In genomic region chr3:20511863-20512262, GRCh38 we compare ENCODE assay signal across 8 cellular contexts.
DNase-seq lines count a peak whose midpoint lies in the region; ATAC-seq and TF ChIP-seq lines count a peak whose summit lies in the region.

No MANE protein-coding gene starts in this region.

- peak; percentile 60 for ATAC-seq in activated naive CD8-positive, alpha-beta T cell treated with anti-CD3 and anti-CD28 coated beads, Interleukin-2, amount 10 ng/mL, durations not matched to agents 7 days and 5 days (ENCODE audit: low read depth)
- ATAC-seq in activated naive CD8-positive, alpha-beta T cell treated with anti-CD3 and anti-CD28 coated beads, Interleukin-2, amount 50 U/mL, for 24 hours: no peak

- TF ChIP-seq EP300 in sigmoid colon (IDR thresholded peaks at IDR 0.05): no peak

- POLR2A ChIA-PET in activated naive CD8-positive, alpha-beta T cell treated with anti-CD3 and anti-CD28 coated beads, Interleukin-2, amount 10 ng/mL, durations not matched to agents 7 days and 5 days (lab: Charles Lee): no interaction called here
- POLR2A ChIA-PET in HEK293T (lab: Yijun Ruan, JAX): no interaction called here

- H3K27ac Mint-ChIP-seq in activated naive CD8-positive, alpha-beta T cell treated with anti-CD3 and anti-CD28 coated beads, Interleukin-2, amount 10 ng/mL, durations not matched to agents 7 days and 5 days: no peak overlapping the region
- no peak overlapping the region for H3K27ac Mint-ChIP-seq in activated naive CD8-positive, alpha-beta T cell treated with anti-CD3 and anti-CD28 coated beads, Interleukin-2, amount 50 U/mL, for 24 hours

- CTCF ChIA-PET in HEK293T (lab: Yijun Ruan, JAX): interaction anchor here (0.5 kb wide), 1 partner anchor 660 kb away, joined by 3 read pairs; no protein-coding TSS in a partner anchor

- H3K36me3 ChIP-seq in sigmoid colon: no peaks in the 10 kb centered on the region

- DNase-seq in activated naive CD8-positive, alpha-beta T cell treated with anti-CD3 and anti-CD28 coated beads, Interleukin-2, amount 10 ng/mL, durations not matched to agents 7 days and 5 days: no peak
- no peak for DNase-seq in activated naive CD8-positive, alpha-beta T cell treated with anti-CD3 and anti-CD28 coated beads, Interleukin-2, amount 50 U/mL, for 24 hours
- DNase-seq in HEK293T (ENCODE audit: extremely low spot score): peak; percentile 14
- DNase-seq in LNCaP clone FGC (ENCODE audit: low read depth): peak; percentile 30
- peak; percentile 15 for DNase-seq in SKM-1 (lab: John Stamatoyannopoulos, UW; ENCODE audit: unreplicated experiment)
- peak; percentile 10 for DNase-seq in glomerular endothelial cell (ENCODE audit: extremely low read depth, low read depth, low spot score)
- no peak for DNase-seq in sigmoid colon
- no peak for DNase-seq in activated CD4-positive, alpha-beta T cell treated with anti-CD3 and anti-CD28 coated beads for 4 hours

- no peak overlapping the region for H3K27ac ChIP-seq in sigmoid colon

- no peak overlapping the region for H3K4me3 ChIP-seq in LNCaP clone FGC (ENCODE audit: low read depth, low read length)
- H3K4me3 ChIP-seq in sigmoid colon: no peak overlapping the region

- no peaks in the 10 kb centered on the region for H3K9me3 Mint-ChIP-seq in activated naive CD8-positive, alpha-beta T cell treated with anti-CD3 and anti-CD28 coated beads, Interleukin-2, amount 10 ng/mL, durations not matched to agents 7 days and 5 days
- H3K9me3 Mint-ChIP-seq in activated naive CD8-positive, alpha-beta T cell treated with anti-CD3 and anti-CD28 coated beads, Interleukin-2, amount 50 U/mL, for 24 hours: peaks cover 21% of the 10 kb centered on the region

- H3K27me3 ChIP-seq in sigmoid colon: no peaks in the 10 kb centered on the region

- no peaks in the 10 kb centered on the region for H3K4me1 ChIP-seq in sigmoid colon

- TF ChIP-seq CTCF in LNCaP clone FGC (IDR thresholded peaks at IDR 0.05; ENCODE audit: control insufficient read depth, extremely low read depth, insufficient read depth) (peak; percentile 82), sigmoid colon (IDR thresholded peaks at IDR 0.05) (peak in 3 of 4 experiments; percentile 36 to 54 (median 39))

- no peak overlapping the region for H3K4me3 Mint-ChIP-seq in activated naive CD8-positive, alpha-beta T cell treated with anti-CD3 and anti-CD28 coated beads, Interleukin-2, amount 10 ng/mL, durations not matched to agents 7 days and 5 days
- H3K4me3 Mint-ChIP-seq in activated naive CD8-positive, alpha-beta T cell treated with anti-CD3 and anti-CD28 coated beads, Interleukin-2, amount 50 U/mL, for 24 hours: no peak overlapping the region

- intact Hi-C loops in sigmoid colon (cut with DNase I): loop anchor here (5.0 to 10.0 kb wide), 2 partner anchors 970 to 1603 kb away; no protein-coding TSS in a partner anchor

- H3K36me3 Mint-ChIP-seq in activated naive CD8-positive, alpha-beta T cell treated with anti-CD3 and anti-CD28 coated beads, Interleukin-2, amount 10 ng/mL, durations not matched to agents 7 days and 5 days: no peaks in the 10 kb centered on the region
- no peaks in the 10 kb centered on the region for H3K36me3 Mint-ChIP-seq in activated naive CD8-positive, alpha-beta T cell treated with anti-CD3 and anti-CD28 coated beads, Interleukin-2, amount 50 U/mL, for 24 hours (ENCODE audit: low read depth)

- 12 to 19% methylated on average over 2 of the region's 2 CpGs for WGBS in sigmoid colon, 2 donors

- H3K4me1 Mint-ChIP-seq in activated naive CD8-positive, alpha-beta T cell treated with anti-CD3 and anti-CD28 coated beads, Interleukin-2, amount 10 ng/mL, durations not matched to agents 7 days and 5 days: no peaks in the 10 kb centered on the region
- H3K4me1 Mint-ChIP-seq in activated naive CD8-positive, alpha-beta T cell treated with anti-CD3 and anti-CD28 coated beads, Interleukin-2, amount 50 U/mL, for 24 hours: no peaks in the 10 kb centered on the region

- no peak for TF ChIP-seq POLR2A in sigmoid colon (IDR thresholded peaks at IDR 0.05)

- no peaks in the 10 kb centered on the region for H3K9me3 ChIP-seq in sigmoid colon

- H3K27me3 Mint-ChIP-seq in activated naive CD8-positive, alpha-beta T cell treated with anti-CD3 and anti-CD28 coated beads, Interleukin-2, amount 10 ng/mL, durations not matched to agents 7 days and 5 days: no peaks in the 10 kb centered on the region
- no peaks in the 10 kb centered on the region for H3K27me3 Mint-ChIP-seq in activated naive CD8-positive, alpha-beta T cell treated with anti-CD3 and anti-CD28 coated beads, Interleukin-2, amount 50 U/mL, for 24 hours

TF ChIP-seq in HEK293T, 16 proteins besides CTCF, POLR2A, EP300 and RAD21:
- TF ChIP-seq HDGF (IDR thresholded peaks at IDR 0.05; ENCODE audit: borderline replicate concordance): no peak
- TF ChIP-seq SUZ12 (IDR thresholded peaks at IDR 0.05): no peak
- no peak for TF ChIP-seq LEF1 (IDR thresholded peaks at IDR 0.05; ENCODE audit: borderline replicate concordance)
- TF ChIP-seq TARDBP (IDR thresholded peaks at IDR 0.05): no peak
- no peak for TF ChIP-seq FOXK2 (IDR thresholded peaks at IDR 0.05)
- TF ChIP-seq SP1 (IDR thresholded peaks at IDR 0.05): no peak
- TF ChIP-seq ZNF384 (IDR thresholded peaks at IDR 0.05): no peak
- TF ChIP-seq CTBP1 (IDR thresholded peaks at IDR 0.05; ENCODE audit: borderline replicate concordance): no peak
- no peak for TF ChIP-seq BHLHE40 (IDR thresholded peaks at IDR 0.05; ENCODE audit: borderline replicate concordance)
- no peak for TF ChIP-seq FOXM1 (IDR thresholded peaks at IDR 0.05; ENCODE audit: borderline replicate concordance)
- no peak for TF ChIP-seq L3MBTL2 (conservative IDR thresholded peaks at IDR 0.05)
- TF ChIP-seq ELF4 (IDR thresholded peaks at IDR 0.05): no peak
- no peak for TF ChIP-seq PKNOX1 (IDR thresholded peaks at IDR 0.05)

Comparison
In these comparisons a context has a peak if more than half of its experiments do, and no peak if none do; other contexts are left out.
1. DNase-seq: peak in HEK293T (single experiment), LNCaP clone FGC (single experiment), SKM-1 (single experiment) and glomerular endothelial cell (single experiment); none in activated naive CD8-positive, alpha-beta T cell treated with anti-CD3 and anti-CD28 coated beads, Interleukin-2, amount 10 ng/mL, durations not matched to agents 7 days and 5 days (single experiment), activated naive CD8-positive, alpha-beta T cell treated with anti-CD3 and anti-CD28 coated beads, Interleukin-2, amount 50 U/mL, for 24 hours (single experiment), sigmoid colon (single experiment) and activated CD4-positive, alpha-beta T cell treated with anti-CD3 and anti-CD28 coated beads for 4 hours (0 of 2).